8 cellular contexts compared by ENCODE assay signal in genomic region chr18:27685807-27686412, GRCh38.
DNase-seq lines count a peak whose midpoint lies in the region; ATAC-seq, FAIRE-seq and TF ChIP-seq lines count a peak whose summit lies in the region.

No MANE protein-coding gene starts in this region.

- no peak overlapping the region for H3K4me3 ChIP-seq in A549
- H3K4me3 ChIP-seq in esophagus squamous epithelium, result no peak overlapping the region

- no peak for ATAC-seq in A549

- CTCF ChIA-PET in A549 (lab: Yijun Ruan, JAX) (no interaction called here), GM10248 (lab: Yijun Ruan, JAX) (no interaction called here)

- no peaks in the 10 kb centered on the region for H3K36me3 ChIP-seq in esophagus squamous epithelium

- no peak for TF ChIP-seq EP300 in A549 (IDR thresholded peaks at IDR 0.05)

- H3K4me1 ChIP-seq in A549 (no peaks in the 10 kb centered on the region), esophagus squamous epithelium (no peaks in the 10 kb centered on the region)

- H3K4me2 ChIP-seq in A549, result no peak overlapping the region

- H3K27ac ChIP-seq in A549 (no peak overlapping the region), esophagus squamous epithelium (no peak overlapping the region)

- WGBS in A549 (ENCODE audit: missing lambda C conversion rate), result 36% methylated on average over 2 of the region's 2 CpGs
- 48 to 61% methylated on average over 2 of the region's 2 CpGs for WGBS in esophagus squamous epithelium, 2 donors

- intact Hi-C loops in esophagus squamous epithelium (cut with DNase I), result no loop called here

- TF ChIP-seq POLR2A in A549 (IDR thresholded peaks at IDR 0.05; ENCODE audit: low read length) (no peak), esophagus squamous epithelium (IDR thresholded peaks at IDR 0.05) (no peak), H54 (IDR thresholded peaks at IDR 0.05; ENCODE audit: low read depth, low read length) (no peak)

- POLR2A ChIA-PET in A549 (lab: Yijun Ruan, JAX) (no interaction called here), GM10248 (lab: Yijun Ruan, JAX) (no interaction called here)

- H3K9me3 ChIP-seq in A549 (no peaks in the 10 kb centered on the region; the same call in 2 of the 3 replicates), esophagus squamous epithelium (no peaks in the 10 kb centered on the region)

- TF ChIP-seq RAD21 in A549 (conservative IDR thresholded peaks at IDR 0.05 in 1 of 2, IDR thresholded peaks at IDR 0.05 in 1 of 2), result peak; percentile 25 to 37; a peak in 2 of 5 replicates

- DNase-seq in A549 (ENCODE audit: low read depth in 1 of 2, low spot score in 1 of 2) (peak; percentile 3 to 29), GM10248 (ENCODE audit: extremely low spot score) (no peak), NCI-H774 (lab: John Stamatoyannopoulos, UW) (peak; percentile 37), esophagus squamous epithelium (lab: John Stamatoyannopoulos, UW) (no peak), putamen (ENCODE audit: low spot score) (peak; percentile 3), germinal center (ENCODE audit: low spot score) (no peak), H54 (ENCODE audit: insufficient read length, low spot score) (no peak), epidermal melanocyte (ENCODE audit: insufficient read length, low spot score) (no peak)

- TF ChIP-seq CTCF in A549 (IDR thresholded peaks at IDR 0.05) (peak; percentile 40), GM10248 (IDR thresholded peaks at IDR 0.05; ENCODE audit: control extremely low read depth, extremely low read depth, low read depth, missing control alignments) (peak; percentile 22), esophagus squamous epithelium (IDR thresholded peaks at IDR 0.05) (peak in 4 of 6 experiments; percentile 33 to 68 (median 61))

- H3K27me3 ChIP-seq in esophagus squamous epithelium, result no peaks in the 10 kb centered on the region

- FAIRE-seq in A549 (lab: Jason Lieb, UNC) (no peak), H54 (lab: Jason Lieb, UNC) (no peak)

TF ChIP-seq in A549, 52 proteins besides CTCF, POLR2A, EP300 and RAD21:
- TF ChIP-seq SMC3 (IDR thresholded peaks at IDR 0.05), result peak; percentile 48; the same call in 2 of the 3 replicates
- TF ChIP-seq HDAC2 (IDR thresholded peaks at IDR 0.05), result no peak

Comparison
In these comparisons a context has a peak if more than half of its experiments do, and no peak if none do; other contexts are left out.
1. DNase-seq: peak in A549 (2 of 2), NCI-H774 (single experiment) and putamen (single experiment); none in GM10248 (single experiment), esophagus squamous epithelium (single experiment), germinal center (single experiment), H54 (single experiment) and epidermal melanocyte (single experiment).
2. Peak in every context shown above with its lines, with median percentiles within 50 percentile points of each other: CTCF ChIP-seq.